ENCODE assay signal across 11 cellular contexts in genomic region chr4:107863850-107864371, GRCh38. TPM values are rescaled to one million over a fixed set of nuclear protein-coding genes. Genes with fewer than 3 reads are reported as not detected.
DNase-seq lines count a peak whose midpoint lies in the region; ATAC-seq and FAIRE-seq lines count a peak whose summit lies in the region.
"Had no signal": no experiment of that assay in that cellular context is flagged by ENCODE, and none has a peak within 500 bp of the region (broad histone marks: within the 10 kb centered on the region; RNA-seq: fewer than 3 reads in every experiment).

No MANE protein-coding gene starts in this region.

- ATAC-seq in T-helper 17 cell (no peak), HG03175 (IDR thresholded peaks at IDR 0.05; ENCODE audit: unreplicated experiment) (no peak), HG02571 (IDR thresholded peaks at IDR 0.05; ENCODE audit: unreplicated experiment) (no peak)

- H3K27me3 Mint-ChIP-seq in T-helper 17 cell, result peaks cover 39% of the 10 kb centered on the region
- H3K27me3 Mint-ChIP-seq: dendritic cell treated with granulocyte-macrophage colony-stimulating factor and Interleukin-4, amounts not matched to agents 40 ng/mL and 50 ng/mL, for 4 days had no signal

- H3K4me3 Mint-ChIP-seq in T-helper 17 cell, result no peak overlapping the region
- H3K4me3 Mint-ChIP-seq: dendritic cell treated with granulocyte-macrophage colony-stimulating factor and Interleukin-4, amounts not matched to agents 40 ng/mL and 50 ng/mL, for 4 days had no signal

- intact Hi-C loops in cardiac septum (cut with DNase I), result no loop called here

- DNase-seq in NCI-H345 (lab: John Stamatoyannopoulos, UW), result peak; percentile 9
- DNase-seq in NCI-H345 treated with DMSO at 0.1 percent for 48 hours (lab: John Stamatoyannopoulos, UW; ENCODE audit: unreplicated experiment), result no peak
- DNase-seq in RCC 7860 (ENCODE audit: low spot score), result peak; percentile 52
- DNase-seq in cardiac septum (ENCODE audit: low spot score), result peak; percentile 78
- DNase-seq in stimulated activated CD4-positive, alpha-beta T cell treated with anti-CD3 and anti-CD28 coated beads, Interleukin-15, amount 100 ng/mL, for 24 hours, result peak; percentile 39
- DNase-seq in T-helper 17 cell, result no peak
- DNase-seq: ovary, T1000 had no signal

- H3K9me3 ChIP-seq in T-helper 17 cell (ENCODE audit: control insufficient read depth, low read length, poor library complexity, severe bottlenecking), result no peaks in the 10 kb centered on the region
- H3K9me3 ChIP-seq: ovary had no signal

- no peak overlapping the region for H3K27ac Mint-ChIP-seq in T-helper 17 cell
- H3K27ac Mint-ChIP-seq: dendritic cell treated with granulocyte-macrophage colony-stimulating factor and Interleukin-4, amounts not matched to agents 40 ng/mL and 50 ng/mL, for 4 days had no signal

- H3K4me1 Mint-ChIP-seq in T-helper 17 cell, result peaks cover 8% of the 10 kb centered on the region

- peak; percentile 43 for FAIRE-seq in RCC 7860 (lab: Jason Lieb, UNC)

- H3K36me3 Mint-ChIP-seq in T-helper 17 cell (ENCODE audit: low read depth), result peaks cover 2% of the 10 kb centered on the region

RNA-seq across cellular contexts. Expression of gene SGMS2, which starts 39.2 kb away (rescaled TPM):
- total RNA-seq in cardiac septum (37.8 TPM), T-helper 17 cell (under 1 TPM in 1 of 2 donors, not detected in 1; 0.32 TPM)

Comparison
In these comparisons a context has a peak if more than half of its experiments do, and no peak if none do; other contexts are left out.
1. DNase-seq: peak in NCI-H345 (single experiment), RCC 7860 (single experiment), cardiac septum (single experiment) and stimulated activated CD4-positive, alpha-beta T cell treated with anti-CD3 and anti-CD28 coated beads, Interleukin-15, amount 100 ng/mL, for 24 hours (single experiment); none in NCI-H345 treated with DMSO at 0.1 percent for 48 hours (single experiment) and T-helper 17 cell (0 of 3).
2. RNA of gene SGMS2, which starts 39.2 kb away (total RNA-seq): 37.8 TPM in cardiac septum (single experiment); 0.32 TPM in T-helper 17 cell; every median in the first group is over 10 times any median in the second.